Comparison of ENCODE assay signal across 15 cellular contexts in the genomic region with DNA sequence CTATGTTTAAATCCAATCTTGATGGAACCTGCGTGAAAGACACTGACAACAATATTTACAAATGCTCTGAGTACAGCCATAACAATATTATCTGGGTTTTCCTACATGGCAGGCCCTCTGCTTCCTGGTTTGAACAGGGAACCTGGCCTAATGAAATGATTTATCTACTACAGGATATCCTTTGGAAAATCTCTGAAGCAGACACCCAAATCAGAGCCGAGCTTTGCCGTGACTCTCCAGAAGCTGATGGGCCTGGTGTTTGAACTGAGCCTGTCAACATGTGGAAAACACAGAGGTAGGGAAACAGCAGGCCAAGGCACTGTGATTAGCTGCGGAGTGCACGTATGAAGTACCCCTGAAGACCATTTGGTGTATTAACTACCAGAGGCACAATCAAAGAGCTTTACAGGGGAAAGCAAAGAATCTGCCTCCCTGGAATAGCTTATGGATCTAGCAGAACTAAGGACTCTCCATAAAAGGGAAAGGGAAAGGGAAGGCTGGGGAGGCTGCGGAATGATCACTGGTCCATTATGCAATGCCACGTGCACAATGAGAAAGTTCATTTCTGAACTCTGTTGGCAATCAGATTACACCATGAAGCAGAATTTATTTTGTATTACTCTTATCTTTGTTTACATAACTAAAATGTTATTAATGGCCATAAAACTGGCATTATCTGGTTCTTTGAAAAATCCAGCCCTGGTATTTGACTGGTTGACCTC.
DNase-seq lines count a peak whose midpoint lies in the region; ATAC-seq and TF ChIP-seq lines count a peak whose summit lies in the region.
"Had no signal": no experiment of that assay in that cellular context is flagged by ENCODE, and none has a peak within 500 bp of the region (broad histone marks: within the 10 kb centered on the region; RNA-seq: fewer than 3 reads in every experiment).

No MANE protein-coding gene starts in this region.

- no peaks in the 10 kb centered on the region for H3K9me2 ChIP-seq in OCI-LY7 (ENCODE audit: insufficient read depth, low read length)

- H3K27me3 ChIP-seq in esophagus squamous epithelium (no peaks in the 10 kb centered on the region), upper lobe of right lung (no peaks in the 10 kb centered on the region)
- H3K27me3 ChIP-seq: adrenal gland, SJSA1 had no signal

- no peaks in the 10 kb centered on the region for H3K9me3 ChIP-seq in OCI-LY7 (ENCODE audit: low read length)
- H3K9me3 ChIP-seq in esophagus squamous epithelium, result no peaks in the 10 kb centered on the region
- H3K9me3 ChIP-seq in upper lobe of right lung, result no peaks in the 10 kb centered on the region
- H3K9me3 ChIP-seq: adrenal gland, SJSA1 had no signal

- H3K4me3 Mint-ChIP-seq in nephron (no peak overlapping the region), Calu3 (ENCODE audit: low read depth, unreplicated experiment) (no peak overlapping the region)
- no peak overlapping the region for H3K4me3 Mint-ChIP-seq in activated T-cell treated with anti-CD3 and anti-CD28 coated beads, Interleukin-2, amount 50 U/mL, for 72 hours
- H3K4me3 Mint-ChIP-seq: activated CD8-positive, alpha-beta T cell treated with anti-CD3 and anti-CD28 coated beads for 36 hours; CD14-positive monocyte; naive thymus-derived CD8-positive, alpha-beta T cell had no signal

- H3K4me1 Mint-ChIP-seq in nephron (peaks cover 12% of the 10 kb centered on the region), Calu3 (ENCODE audit: low read depth, unreplicated experiment) (no peaks in the 10 kb centered on the region)
- no peaks in the 10 kb centered on the region for H3K4me1 Mint-ChIP-seq in activated T-cell treated with anti-CD3 and anti-CD28 coated beads, Interleukin-2, amount 50 U/mL, for 72 hours (ENCODE audit: low read depth)
- H3K4me1 Mint-ChIP-seq: CD14-positive monocyte had no signal

- H3K27ac ChIP-seq in OCI-LY7 (ENCODE audit: low read depth, low read length, poor library complexity, severe bottlenecking), result peak overlapping the region; percentile 94
- H3K27ac ChIP-seq in esophagus squamous epithelium, result peak overlapping the region in 3 of 4 donors; percentile 43 to 82 (median 70)
- H3K27ac ChIP-seq in upper lobe of right lung, result peak overlapping the region; percentile 28
- H3K27ac ChIP-seq: SJSA1 had no signal

- no peak for TF ChIP-seq POLR2A in esophagus squamous epithelium (IDR thresholded peaks at IDR 0.05)

- no peak overlapping the region for H2AFZ ChIP-seq in OCI-LY7 (ENCODE audit: low read length)

- H3K9me3 Mint-ChIP-seq in nephron (no peaks in the 10 kb centered on the region), Calu3 (ENCODE audit: low read depth, unreplicated experiment) (no peaks in the 10 kb centered on the region)
- H3K9me3 Mint-ChIP-seq in activated T-cell treated with anti-CD3 and anti-CD28 coated beads, Interleukin-2, amount 50 U/mL, for 72 hours, result no peaks in the 10 kb centered on the region
- H3K9me3 Mint-ChIP-seq: activated CD8-positive, alpha-beta T cell treated with anti-CD3 and anti-CD28 coated beads for 36 hours; naive thymus-derived CD8-positive, alpha-beta T cell had no signal

- H3K4me3 ChIP-seq in OCI-LY7 (ENCODE audit: low read depth, low read length, poor library complexity, severe bottlenecking) (no peak overlapping the region), esophagus squamous epithelium (no peak overlapping the region), upper lobe of right lung (no peak overlapping the region)
- H3K4me3 ChIP-seq: adrenal gland, SJSA1 had no signal

- H3K4me2 ChIP-seq in OCI-LY7 (ENCODE audit: low read length), result no peak overlapping the region

- no TSS peak for BruUV-seq in OCI-LY7 (replicated peaks; lab: Mats Ljungman, UMichigan)
- no TSS peak for BruUV-seq in Calu3 (replicated peaks; lab: Mats Ljungman, UMichigan)

- TF ChIP-seq CTCF in OCI-LY7 (conservative IDR thresholded peaks at IDR 0.05; ENCODE audit: low read length) (no peak), esophagus squamous epithelium (IDR thresholded peaks at IDR 0.05) (no peak), nephron (IDR thresholded peaks at IDR 0.05; ENCODE audit: unreplicated experiment in 3 of 3) (no peak), upper lobe of right lung (IDR thresholded peaks at IDR 0.05) (no peak), Calu3 (IDR thresholded peaks at IDR 0.05; ENCODE audit: unreplicated experiment) (no peak)

- peak overlapping the region in 2 of 3 experiments; percentile 21 to 55 for H3K27ac Mint-ChIP-seq in nephron
- H3K27ac Mint-ChIP-seq in activated T-cell treated with anti-CD3 and anti-CD28 coated beads, Interleukin-2, amount 50 U/mL, for 72 hours, result no peak overlapping the region
- no peak overlapping the region for H3K27ac Mint-ChIP-seq in Calu3 (ENCODE audit: unreplicated experiment)
- H3K27ac Mint-ChIP-seq: activated CD8-positive, alpha-beta T cell treated with anti-CD3 and anti-CD28 coated beads for 36 hours; CD14-positive monocyte had no signal

- no peaks in the 10 kb centered on the region for H4K20me1 ChIP-seq in OCI-LY7 (ENCODE audit: insufficient read depth, low read length)

- H3K27me3 Mint-ChIP-seq in nephron (ENCODE audit: low read depth) (peaks cover 4% of the 10 kb centered on the region), Calu3 (ENCODE audit: unreplicated experiment) (peaks cover 63% of the 10 kb centered on the region)
- no peaks in the 10 kb centered on the region for H3K27me3 Mint-ChIP-seq in activated T-cell treated with anti-CD3 and anti-CD28 coated beads, Interleukin-2, amount 50 U/mL, for 72 hours (ENCODE audit: low read depth)
- H3K27me3 Mint-ChIP-seq: activated CD8-positive, alpha-beta T cell treated with anti-CD3 and anti-CD28 coated beads for 36 hours had no signal

- peaks cover 6% of the 10 kb centered on the region; the same call in 1 of the 2 replicates for H3K79me2 ChIP-seq in OCI-LY7 (ENCODE audit: insufficient read depth, low read depth, low read length)

- H3K36me3 ChIP-seq in OCI-LY7 (ENCODE audit: insufficient read depth, low read length), result peaks cover 9% of the 10 kb centered on the region; the same call in 1 of the 2 replicates
- H3K36me3 ChIP-seq in esophagus squamous epithelium, result no peaks in the 10 kb centered on the region
- H3K36me3 ChIP-seq in upper lobe of right lung, result no peaks in the 10 kb centered on the region
- H3K36me3 ChIP-seq: adrenal gland, SJSA1 had no signal

- peak; percentile 27 for ATAC-seq in upper lobe of right lung
- no peak for ATAC-seq in activated T-cell treated with anti-CD3 and anti-CD28 coated beads, Interleukin-2, amount 50 U/mL, for 72 hours (replicated peaks in 1 of 2)
- ATAC-seq: activated CD8-positive, alpha-beta T cell treated with anti-CD3 and anti-CD28 coated beads for 36 hours; HCT116; naive thymus-derived CD8-positive, alpha-beta T cell had no signal

- H3K36me3 Mint-ChIP-seq in nephron (ENCODE audit: low read depth) (peaks cover 12% of the 10 kb centered on the region), Calu3 (ENCODE audit: insufficient read depth, unreplicated experiment) (no peaks in the 10 kb centered on the region)
- H3K36me3 Mint-ChIP-seq in activated T-cell treated with anti-CD3 and anti-CD28 coated beads, Interleukin-2, amount 50 U/mL, for 72 hours (ENCODE audit: insufficient read depth in 2 of 2), result no peaks in the 10 kb centered on the region
- H3K36me3 Mint-ChIP-seq: CD14-positive monocyte; naive thymus-derived CD8-positive, alpha-beta T cell had no signal

- peaks cover 88% of the 10 kb centered on the region for H3K4me1 ChIP-seq in OCI-LY7 (ENCODE audit: insufficient read depth, low read length, poor library complexity, severe bottlenecking)
- H3K4me1 ChIP-seq in esophagus squamous epithelium, result peaks cover 0 to 36% (median 16%) of the 10 kb centered on the region in 3 donors
- H3K4me1 ChIP-seq in upper lobe of right lung, result peaks cover 28% of the 10 kb centered on the region

- DNase-seq in OCI-LY7 (ENCODE audit: low spot score) (no peak), esophagus squamous epithelium (lab: John Stamatoyannopoulos, UW) (no peak), upper lobe of right lung (no peak), NCI-H1105 treated with DMSO at 0.1 percent for 48 hours (lab: John Stamatoyannopoulos, UW) (no peak), Calu3 (no peak)
- no peak for DNase-seq in activated T-cell treated with anti-CD3 and anti-CD28 coated beads, Interleukin-2, amount 50 U/mL, for 72 hours
- DNase-seq: activated CD8-positive, alpha-beta T cell treated with anti-CD3 and anti-CD28 coated beads for 36 hours; naive thymus-derived CD8-positive, alpha-beta T cell; NCI-H2227 treated with DMSO at 0.1 percent for 48 hours; stimulated activated CD4-positive, alpha-beta T cell treated with anti-CD3 and anti-CD28 coated beads, Interleukin-4, amount 100 ng/mL, for 4 hours had no signal

- CTCF ChIA-PET in OCI-LY7 (lab: Charles Lee; ENCODE audit: unreplicated experiment), result interaction anchor here (0.7 kb wide), 1 partner anchor 82 kb away, joined by 3 read pairs; no protein-coding TSS in a partner anchor
- CTCF ChIA-PET in Calu3 (lab: Charles Lee), result interaction anchor here (0.5 kb wide), 1 partner anchor 13 kb away, joined by 3 read pairs; no protein-coding TSS in a partner anchor

- WGBS in esophagus squamous epithelium, 2 donors, result 61 to 69% methylated on average over 7 of the region's 7 CpGs

- intact Hi-C loops in OCI-LY7 (cut with micrococcal nuclease; ENCODE audit: unreplicated experiment), result loop anchor here (5.0 to 10.0 kb wide), 3 partner anchors 174 to 383 kb away; no protein-coding TSS in a partner anchor
- intact Hi-C loops in esophagus squamous epithelium (cut with DNase I), result no loop called here
- intact Hi-C loops in upper lobe of right lung (cut with DNase I), result no loop called here
- intact Hi-C loops in Calu3 (cut with micrococcal nuclease; ENCODE audit: unreplicated experiment), result no loop called here

- POLR2A ChIA-PET in OCI-LY7 (lab: Charles Lee), result interaction anchor here (0.8 to 1.5 kb wide), 9 partner anchors 8 to 105 kb away, joined by 3 to 6 read pairs (median 3); no protein-coding TSS in a partner anchor

Comparison
In these comparisons a context has a peak if more than half of its experiments do, and no peak if none do; other contexts are left out.
1. H3K27ac ChIP-seq: peak in every context shown above with its lines; median percentile 94 in OCI-LY7; 70 in esophagus squamous epithelium; 28 in upper lobe of right lung.
2. H3K27ac Mint-ChIP-seq: peak in nephron (2 of 3); none in activated T-cell treated with anti-CD3 and anti-CD28 coated beads, Interleukin-2, amount 50 U/mL, for 72 hours (single experiment) and Calu3 (single experiment).